Comparison of ENCODE assay signal across 23 cellular contexts in the genomic region with DNA sequence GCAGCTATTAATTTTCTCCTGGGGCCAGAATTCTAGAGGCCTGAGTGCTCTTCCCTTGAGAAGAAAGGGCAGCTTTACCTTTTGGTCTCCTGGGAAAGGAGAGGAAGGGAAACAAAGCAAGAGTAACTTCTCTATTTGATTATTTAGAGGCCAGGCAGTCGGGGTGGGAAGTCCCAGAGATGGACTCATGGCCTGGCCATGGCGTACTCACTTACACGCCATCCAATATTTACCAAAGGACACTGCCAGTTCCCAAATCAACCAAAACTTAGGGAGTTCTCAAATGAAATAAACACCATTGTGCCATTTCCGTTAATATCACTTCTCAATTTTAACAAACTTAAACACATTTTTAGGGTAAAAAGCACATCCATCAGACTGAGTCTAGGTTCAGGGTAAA.
"Had no signal": no experiment of that assay in that cellular context is flagged by ENCODE, and none has a peak within 500 bp of the region (broad histone marks: within the 10 kb centered on the region; RNA-seq: fewer than 3 reads in every experiment).

No MANE protein-coding gene starts in this region.

- H3K27ac ChIP-seq: HL-60, RWPE1, SJSA1, SK-N-MC had no signal

- H3K27me3 ChIP-seq: SJSA1 had no signal

- H3K4me3 ChIP-seq: SJSA1, SK-N-MC had no signal

- ATAC-seq: Panc1, PC-3 had no signal

- H3K4me1 ChIP-seq: SJSA1 had no signal

- H3K9me3 ChIP-seq: SJSA1 had no signal

- H3K36me3 ChIP-seq: SJSA1 had no signal

- DNase-seq: KBM-7, MV-4-11, NCI-H1048, NCI-H1105, NCI-H1417, NCI-H1436 treated with DMSO at 0.1 percent for 48 hours, NCI-H1694 treated with DMSO at 0.1 percent for 48 hours, NCI-H1930, NCI-H2081, NCI-H2171, NCI-H226, NCI-H446, NCI-H510A, NCI-H524 treated with DMSO at 0.1 percent for 48 hours, NCI-H69, NCI-H774, PC-3, SIG-M5 had no signal
